In the genomic region with DNA sequence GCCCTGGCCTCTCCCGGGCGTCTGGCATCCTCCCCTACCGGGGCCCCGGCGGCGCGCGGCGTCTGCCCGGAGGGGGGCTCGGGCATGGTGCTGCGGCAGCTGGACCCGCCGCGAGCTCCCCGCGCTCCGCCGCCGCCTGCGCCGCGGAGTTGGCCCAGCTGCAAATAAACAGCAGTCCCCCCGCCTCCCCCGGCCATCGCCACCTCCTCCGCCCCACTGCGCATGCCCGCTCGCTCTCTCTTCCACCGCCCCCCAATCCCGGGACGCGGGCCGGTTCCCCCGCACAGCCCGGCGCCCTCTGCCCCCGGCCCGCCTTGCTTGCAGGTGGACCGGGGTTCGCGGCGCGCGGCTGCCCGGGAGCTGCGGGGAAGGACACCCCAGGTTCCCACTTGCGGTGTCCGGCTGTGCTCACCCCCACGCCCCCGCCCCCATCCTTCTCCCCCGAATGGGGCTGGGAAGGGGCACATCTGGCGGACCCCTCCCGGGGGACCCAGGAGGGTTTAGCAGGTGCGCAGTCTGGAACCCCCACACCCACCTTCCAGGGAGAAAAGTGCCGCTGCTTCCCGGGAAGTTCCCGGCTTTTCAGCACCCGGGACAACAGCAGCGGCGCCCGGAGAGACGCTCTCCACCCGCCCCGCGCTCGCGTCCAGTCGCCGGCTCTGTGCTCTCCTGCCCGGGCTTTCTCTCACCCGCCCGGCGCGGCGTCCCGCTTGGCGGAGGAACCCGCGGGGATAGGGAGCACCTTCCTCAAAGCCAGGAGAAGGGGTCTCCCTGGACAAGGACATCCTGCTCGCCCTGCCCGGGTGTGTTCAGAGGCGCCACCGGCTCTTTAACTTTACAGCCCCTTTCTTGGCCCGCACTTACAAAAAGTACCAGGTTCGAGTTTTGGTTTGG, we compare ENCODE assay signal across 8 cellular contexts.
DNase-seq lines count a peak whose midpoint lies in the region; ATAC-seq and TF ChIP-seq lines count a peak whose summit lies in the region.

A gene (minus strand): TSS at position 170 of the 894 bp plus-strand sequence. CDS start 191 bp downstream, outside the sequence.

- peaks cover 19 to 47% of the 10 kb centered on the region in 2 donors for H3K27me3 Mint-ChIP-seq in stimulated activated naive B cell treated with anti-CD40 and anti-IgM and Interleukin-4, amounts not matched to agents 10 μg/mL and 1 μg/mL and 100 μg/mL, for 72 hours
- H3K27me3 Mint-ChIP-seq in effector memory CD8-positive, alpha-beta T cell, result peaks cover 8 to 32% of the 10 kb centered on the region in 2 donors

- ATAC-seq in GM19397 (IDR thresholded peaks at IDR 0.05; ENCODE audit: unreplicated experiment) (peak; percentile 35), HG03521 (IDR thresholded peaks at IDR 0.05; ENCODE audit: unreplicated experiment) (no peak)
- no peak for ATAC-seq in stimulated activated naive B cell treated with anti-CD40 and anti-IgM and Interleukin-4, amounts not matched to agents 10 μg/mL and 1 μg/mL and 100 μg/mL, for 72 hours (replicated peaks)
- ATAC-seq in effector memory CD8-positive, alpha-beta T cell (replicated peaks), result no peak

- H3K9me3 Mint-ChIP-seq in stimulated activated naive B cell treated with anti-CD40 and anti-IgM and Interleukin-4, amounts not matched to agents 10 μg/mL and 1 μg/mL and 100 μg/mL, for 72 hours, result peaks cover 3 to 4% of the 10 kb centered on the region in 2 donors
- no peaks in the 10 kb centered on the region for H3K9me3 Mint-ChIP-seq in effector memory CD8-positive, alpha-beta T cell

- peak within 1 kb of the TSS; percentile 63 for H3K27ac ChIP-seq in layer of hippocampus (ENCODE audit: low read depth, low read length)

- H3K27me3 ChIP-seq in layer of hippocampus (ENCODE audit: control insufficient read depth, insufficient read depth, low read length), result no peaks in the 10 kb centered on the region

- peak within 1 kb of the TSS; percentile 50 to 69 for H3K4me3 Mint-ChIP-seq in stimulated activated naive B cell treated with anti-CD40 and anti-IgM and Interleukin-4, amounts not matched to agents 10 μg/mL and 1 μg/mL and 100 μg/mL, for 72 hours
- peak within 1 kb of the TSS in 1 of 2 donors; percentile 34 for H3K4me3 Mint-ChIP-seq in effector memory CD8-positive, alpha-beta T cell

- H3K36me3 Mint-ChIP-seq in stimulated activated naive B cell treated with anti-CD40 and anti-IgM and Interleukin-4, amounts not matched to agents 10 μg/mL and 1 μg/mL and 100 μg/mL, for 72 hours, result no peaks in the 10 kb centered on the region
- H3K36me3 Mint-ChIP-seq in effector memory CD8-positive, alpha-beta T cell (ENCODE audit: insufficient read depth), result no peaks in the 10 kb centered on the region

- peak within 1 kb of the TSS; percentile 51 for H3K27ac Mint-ChIP-seq in stimulated activated naive B cell treated with anti-CD40 and anti-IgM and Interleukin-4, amounts not matched to agents 10 μg/mL and 1 μg/mL and 100 μg/mL, for 72 hours
- H3K27ac Mint-ChIP-seq in effector memory CD8-positive, alpha-beta T cell, result no peak within 1 kb of the TSS

- H3K4me1 Mint-ChIP-seq in stimulated activated naive B cell treated with anti-CD40 and anti-IgM and Interleukin-4, amounts not matched to agents 10 μg/mL and 1 μg/mL and 100 μg/mL, for 72 hours, result peaks cover 0 to 3% of the 10 kb centered on the region in 2 donors
- H3K4me1 Mint-ChIP-seq in effector memory CD8-positive, alpha-beta T cell (ENCODE audit: low read depth in 2 of 2), result no peaks in the 10 kb centered on the region

- DNase-seq in AG20443 (ENCODE audit: low spot score) (peak; percentile 79), NCI-H69 (lab: John Stamatoyannopoulos, UW) (peak; percentile 72), choroid plexus epithelial cell (ENCODE audit: low read depth) (peak; percentile 70)
- DNase-seq in stimulated activated naive B cell treated with anti-CD40 and anti-IgM and Interleukin-4, amounts not matched to agents 10 μg/mL and 1 μg/mL and 100 μg/mL, for 72 hours, result no peak
- DNase-seq in effector memory CD8-positive, alpha-beta T cell, result no peak

- no peak for TF ChIP-seq CTCF in choroid plexus epithelial cell (conservative IDR thresholded peaks at IDR 0.05; ENCODE audit: low read depth, low read length)

- peak within 1 kb of the TSS; percentile 84 for H3K4me3 ChIP-seq in choroid plexus epithelial cell (ENCODE audit: low read depth, low read length)

Comparison
In these comparisons a context has a peak if more than half of its experiments do, and no peak if none do; other contexts are left out.
1. DNase-seq: peak in AG20443 (single experiment), NCI-H69 (single experiment) and choroid plexus epithelial cell (single experiment); none in stimulated activated naive B cell treated with anti-CD40 and anti-IgM and Interleukin-4, amounts not matched to agents 10 μg/mL and 1 μg/mL and 100 μg/mL, for 72 hours (single experiment) and effector memory CD8-positive, alpha-beta T cell (0 of 3).